8 cellular contexts compared by ENCODE assay signal in the genomic region with DNA sequence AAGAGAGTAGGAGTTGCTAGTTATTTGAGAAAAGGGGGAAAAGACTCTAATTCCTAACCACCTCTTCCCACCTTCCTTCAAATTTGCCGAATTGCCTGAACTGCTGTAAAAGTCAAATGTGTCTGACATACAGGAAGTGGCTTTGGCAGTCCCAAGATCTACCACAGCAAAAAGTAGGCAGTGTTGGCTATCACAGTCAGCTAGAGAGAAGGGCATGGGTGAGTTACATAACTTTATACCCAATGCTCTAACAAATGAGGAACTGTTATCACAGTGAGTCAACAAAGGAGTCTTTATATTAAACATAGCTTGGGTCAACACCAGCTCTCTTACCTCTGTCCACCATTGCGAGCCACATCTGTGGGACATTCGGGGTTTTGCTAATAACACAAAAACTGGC. TPM values are rescaled to one million over a fixed set of nuclear protein-coding genes. Genes with fewer than 3 reads are reported as not detected.
DNase-seq lines count a peak whose midpoint lies in the region; ATAC-seq and TF ChIP-seq lines count a peak whose summit lies in the region.

No MANE protein-coding gene starts in this region.

- H3K36me3 ChIP-seq in MG63 (no peaks in the 10 kb centered on the region), mucosa of descending colon (ENCODE audit: low read depth) (no peaks in the 10 kb centered on the region)

- H3K9me3 Mint-ChIP-seq in activated CD4-positive, alpha-beta memory T cell treated with anti-CD3 and anti-CD28 coated beads for 36 hours, result no peaks in the 10 kb centered on the region

- H3K4me1 ChIP-seq in mucosa of descending colon (ENCODE audit: low read depth), result peaks cover 11% of the 10 kb centered on the region

- H3K9me3 ChIP-seq in MG63 (no peaks in the 10 kb centered on the region), mucosa of descending colon (no peaks in the 10 kb centered on the region)

- no peak overlapping the region for H3K4me3 ChIP-seq in MG63
- no peak overlapping the region for H3K4me3 ChIP-seq in mucosa of descending colon

- H3K4me1 Mint-ChIP-seq in activated CD4-positive, alpha-beta memory T cell treated with anti-CD3 and anti-CD28 coated beads for 36 hours (ENCODE audit: low read depth), result peaks cover 25% of the 10 kb centered on the region

- no peak overlapping the region for H3K27ac Mint-ChIP-seq in activated CD4-positive, alpha-beta memory T cell treated with anti-CD3 and anti-CD28 coated beads for 36 hours

- CTCF ChIA-PET in activated CD4-positive, alpha-beta memory T cell treated with anti-CD3 and anti-CD28 coated beads for 36 hours (lab: Charles Lee), result interaction anchor here (1.0 to 2.2 kb wide), 3 partner anchors 11 to 199 kb away, joined by 4 to 10 read pairs (median 7); no protein-coding TSS in a partner anchor

- ATAC-seq in GM21529 (IDR thresholded peaks at IDR 0.05; ENCODE audit: unreplicated experiment), result peak; percentile 29
- ATAC-seq in mucosa of descending colon, result peak; percentile 74
- ATAC-seq in HG02840 (IDR thresholded peaks at IDR 0.05; ENCODE audit: low FRiP score, unreplicated experiment), result no peak

- no peaks in the 10 kb centered on the region for H3K36me3 Mint-ChIP-seq in activated CD4-positive, alpha-beta memory T cell treated with anti-CD3 and anti-CD28 coated beads for 36 hours

- no peak for TF ChIP-seq CTCF in mucosa of descending colon (IDR thresholded peaks at IDR 0.05)

- POLR2A ChIA-PET in activated CD4-positive, alpha-beta memory T cell treated with anti-CD3 and anti-CD28 coated beads for 36 hours (lab: Charles Lee), result interaction anchor here (0.9 kb wide), 1 partner anchor 12 kb away, joined by 3 read pairs; no protein-coding TSS in a partner anchor

- peak overlapping the region; percentile 88 for H3K4me3 Mint-ChIP-seq in activated CD4-positive, alpha-beta memory T cell treated with anti-CD3 and anti-CD28 coated beads for 36 hours

- peak; percentile 81 for DNase-seq in GF-D8 (lab: John Stamatoyannopoulos, UW)
- peak; percentile 18 for DNase-seq in MG63
- peak; percentile 25 for DNase-seq in activated CD4-positive, alpha-beta memory T cell treated with anti-CD3 and anti-CD28 coated beads for 36 hours
- DNase-seq in mucosa of descending colon, result peak in 1 of 3 donors; percentile 51
- DNase-seq in effector CD4-positive, alpha-beta T cell, result no peak
- DNase-seq in NCI-H2227 (lab: John Stamatoyannopoulos, UW; ENCODE audit: unreplicated experiment), result no peak

- intact Hi-C loops in activated CD4-positive, alpha-beta memory T cell treated with anti-CD3 and anti-CD28 coated beads for 36 hours (cut with micrococcal nuclease), result loop anchor here (2.0 to 5.0 kb wide), 2 partner anchors 131 to 660 kb away; no protein-coding TSS in a partner anchor
- intact Hi-C loops in mucosa of descending colon (cut with DNase I, micrococcal nuclease), result no loop called here

- H3K27me3 Mint-ChIP-seq in activated CD4-positive, alpha-beta memory T cell treated with anti-CD3 and anti-CD28 coated beads for 36 hours, result no peaks in the 10 kb centered on the region

- no peaks in the 10 kb centered on the region for H3K27me3 ChIP-seq in MG63

RNA-seq across cellular contexts. Expression of a gene that starts 2.4 kb away (rescaled TPM):
- 0.79 and 1.4 TPM in 2 replicates for total RNA-seq in MG63 (2014; rRNA removed; shearing (Covaris generic); ENCODE audit: low replicate concordance)
- 10 to 100 TPM; 13.7 to 14.7 TPM for total RNA-seq in activated CD4-positive, alpha-beta memory T cell treated with anti-CD3 and anti-CD28 coated beads for 36 hours
- 10 to 100 TPM; 17.2 to 51.4 (median 40.6) TPM for total RNA-seq in mucosa of descending colon

Comparison
In these comparisons a context has a peak if more than half of its experiments do, and no peak if none do; other contexts are left out.
1. DNase-seq: peak in GF-D8 (single experiment), MG63 (single experiment) and activated CD4-positive, alpha-beta memory T cell treated with anti-CD3 and anti-CD28 coated beads for 36 hours (single experiment); none in effector CD4-positive, alpha-beta T cell (single experiment) and NCI-H2227 (single experiment).